Comparison of ENCODE assay signal across 25 cellular contexts in the genomic region with DNA sequence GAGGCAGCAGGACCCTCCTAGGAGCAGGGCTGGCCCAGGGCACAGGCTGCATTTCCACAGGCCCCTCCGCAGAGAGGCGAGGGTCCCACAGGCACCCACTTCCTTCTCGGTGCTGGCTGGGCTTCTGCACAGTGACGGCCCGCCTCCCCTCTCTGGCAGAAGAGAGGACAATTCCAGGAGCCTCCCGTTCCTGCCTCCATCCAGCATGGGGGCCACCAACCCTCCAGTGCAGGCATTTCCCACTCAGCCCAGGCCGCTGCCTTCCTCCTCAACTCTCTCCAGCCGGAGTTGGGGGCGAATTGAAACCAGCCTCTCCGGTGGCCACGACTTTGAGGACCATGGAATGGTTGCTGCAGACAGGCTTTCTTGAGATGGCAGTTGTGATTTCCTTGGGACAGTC.
"Had no signal": no experiment of that assay in that cellular context is flagged by ENCODE, and none has a peak within 500 bp of the region (broad histone marks: within the 10 kb centered on the region; RNA-seq: fewer than 3 reads in every experiment).

No MANE protein-coding gene starts in this region.

- H3K4me3 ChIP-seq: cardiac muscle cell, SK-N-MC had no signal

- H3K27me3 ChIP-seq: brain microvascular endothelial cell, cardiac muscle cell had no signal

- DNase-seq: activated B cell treated with CpG ODN at 0.5 μM for 24 hours; activated CD4-positive, alpha-beta memory T cell treated with anti-CD3 and anti-CD28 coated beads for 36 hours; activated CD4-positive, alpha-beta T cell treated with anti-CD3 and anti-CD28 coated beads for 1 hour; activated CD4-positive, alpha-beta T cell treated with anti-CD3 and anti-CD28 coated beads, Interleukin-2, amount 10 ng/mL, durations not matched to agents 7 days and 5 days; activated naive CD4-positive, alpha-beta T cell; activated T-cell treated with anti-CD3 and anti-CD28 coated beads, Interleukin-2, amount 50 U/mL, for 72 hours; brain microvascular endothelial cell; NCI-H1092; NCI-H1417; NCI-H1930; NCI-H2107; NCI-H2171 treated with DMSO at 0.1 percent for 48 hours; NCI-H345; NCI-H510A; NCI-H526 treated with DMSO at 0.1 percent for 48 hours; NCI-H82; T-cell; T-helper 2 cell; T1000 had no signal

- H3K4me1 Mint-ChIP-seq: activated B cell treated with CpG ODN at 0.5 μM for 24 hours; activated CD4-positive, alpha-beta T cell treated with anti-CD3 and anti-CD28 coated beads, Interleukin-2, amount 10 ng/mL, durations not matched to agents 7 days and 5 days; T-cell had no signal

- FAIRE-seq: TTC549 had no signal

- H3K27ac ChIP-seq: brain microvascular endothelial cell, cardiac muscle cell, KMS-11, SK-N-MC had no signal

- H3K4me3 Mint-ChIP-seq: activated B cell treated with CpG ODN at 0.5 μM for 24 hours; activated CD4-positive, alpha-beta memory T cell treated with anti-CD3 and anti-CD28 coated beads for 36 hours; activated CD4-positive, alpha-beta T cell treated with anti-CD3 and anti-CD28 coated beads, Interleukin-2, amount 10 ng/mL, durations not matched to agents 7 days and 5 days; activated naive CD8-positive, alpha-beta T cell; activated T-cell treated with anti-CD3 and anti-CD28 coated beads, Interleukin-2, amount 50 U/mL, for 72 hours; T-cell had no signal

- H3K9ac ChIP-seq: KMS-11 had no signal

- H3K27me3 Mint-ChIP-seq: activated B cell treated with CpG ODN at 0.5 μM for 24 hours; activated CD4-positive, alpha-beta T cell treated with anti-CD3 and anti-CD28 coated beads, Interleukin-2, amount 10 ng/mL, durations not matched to agents 7 days and 5 days; activated naive CD8-positive, alpha-beta T cell had no signal

- H3K36me3 ChIP-seq: brain microvascular endothelial cell, cardiac muscle cell had no signal

- H3K36me3 Mint-ChIP-seq: activated CD4-positive, alpha-beta memory T cell treated with anti-CD3 and anti-CD28 coated beads for 36 hours; activated naive CD8-positive, alpha-beta T cell; T-cell had no signal

- H3K27ac Mint-ChIP-seq: activated B cell treated with CpG ODN at 0.5 μM for 24 hours; activated CD4-positive, alpha-beta memory T cell treated with anti-CD3 and anti-CD28 coated beads for 36 hours; activated CD4-positive, alpha-beta T cell treated with anti-CD3 and anti-CD28 coated beads, Interleukin-2, amount 10 ng/mL, durations not matched to agents 7 days and 5 days; activated naive CD8-positive, alpha-beta T cell; activated T-cell treated with anti-CD3 and anti-CD28 coated beads, Interleukin-2, amount 50 U/mL, for 72 hours; activated T-helper 2 cell treated with anti-CD3 and anti-CD28 coated beads, Interferon-gamma antibody, Interleukin-2, Interleukin-4, amounts not matched to agents 10 μg/mL and 5 μg/mL and 100 μg/mL, durations not matched to agents 14 hours and 24 hours and 36 hours; T-cell had no signal

- H3K4me2 ChIP-seq: KMS-11 had no signal
